7 cellular contexts compared by ENCODE assay signal in the genomic region with DNA sequence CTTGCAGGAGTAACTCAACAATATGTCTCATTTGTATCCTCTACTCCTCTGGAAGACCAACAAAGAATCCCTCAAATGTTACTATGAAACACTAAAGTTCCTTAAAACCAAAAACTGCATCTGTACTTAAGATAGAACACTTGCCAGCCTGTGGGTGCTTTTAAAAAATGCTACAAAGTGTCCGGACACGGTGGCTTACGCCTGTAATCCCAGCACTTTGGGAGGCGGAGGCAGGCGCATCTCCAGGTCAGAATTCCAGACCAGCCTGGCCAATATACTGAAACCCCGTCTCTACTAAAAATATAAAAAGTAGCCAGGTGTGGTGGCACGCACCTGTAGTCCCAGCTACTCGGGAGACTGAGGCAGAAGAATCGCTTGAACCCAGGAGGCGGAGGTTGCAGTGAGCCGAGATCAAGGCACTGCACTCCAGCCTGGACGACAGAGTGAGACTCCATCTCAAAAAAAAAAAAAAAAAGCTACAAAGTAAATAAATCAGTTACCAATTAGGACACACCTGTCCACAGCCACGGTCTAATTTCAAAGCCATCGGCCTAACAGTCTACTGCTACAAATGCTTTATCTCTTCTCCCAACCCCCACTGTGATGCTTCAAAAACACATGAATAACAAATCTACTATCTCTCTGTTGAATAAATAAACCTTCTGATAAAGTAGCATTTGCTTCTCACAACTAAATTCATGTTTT. TPM values are rescaled to one million over a fixed set of nuclear protein-coding genes. Genes with fewer than 3 reads are reported as not detected.
DNase-seq lines count a peak whose midpoint lies in the region; ATAC-seq, FAIRE-seq and TF ChIP-seq lines count a peak whose summit lies in the region.
"Not testable (repeated sequence)": the region's sequence is repeated elsewhere in the genome, so short reads cannot be mapped to it uniquely, and the experiment has no call there.

No MANE protein-coding gene starts in this region.

- dilution Hi-C loops in endothelial cell of umbilical vein (cut with MboI; ENCODE audit: extremely low pct_ligation_motif_present, low sequenced_read_pairs), result not testable (repeated sequence)

- H3K9ac ChIP-seq in endothelial cell of umbilical vein (replicated peaks; ENCODE audit: extremely low read depth, insufficient read depth, low read length), result not testable (repeated sequence)

- POLR2A ChIA-PET in endothelial cell of umbilical vein (lab: Charles Lee), result interaction anchor here (0.6 kb wide), 1 partner anchor 94 kb away, joined by 4 read pairs; no protein-coding TSS in a partner anchor

- peaks cover 13% of the 10 kb centered on the region for H4K20me1 ChIP-seq in endothelial cell of umbilical vein (replicated peaks; ENCODE audit: control insufficient read depth, extremely low read depth, insufficient read depth, low read length)

- not testable (repeated sequence) for DNase-seq in GM12864 (ENCODE audit: low read depth); RWPE2 (ENCODE audit: low spot score); activated naive CD4-positive, alpha-beta T cell treated with anti-CD3 and anti-CD28 coated beads, Interleukin-2, amount 50 U/mL, for 72 hours (ENCODE audit: low spot score in 2 of 2); endothelial cell of umbilical vein (ENCODE audit: low read depth, low spot score); lower lobe of right lung; psoas muscle
- DNase-seq in NCI-H146 (lab: John Stamatoyannopoulos, UW), result peak; percentile 88

- BruUV-seq in endothelial cell of umbilical vein (replicated peaks; lab: Mats Ljungman, UMichigan), result not testable (repeated sequence)

- peak overlapping the region; percentile 99 for H3K4me2 ChIP-seq in endothelial cell of umbilical vein (ENCODE audit: insufficient read depth, low read length)

- not testable (repeated sequence) for TF ChIP-seq POLR2A in endothelial cell of umbilical vein (IDR thresholded peaks at IDR 0.05; ENCODE audit: low read depth, low read length)

- not testable (repeated sequence) for ATAC-seq in RWPE2 (ENCODE audit: low read depth); activated naive CD4-positive, alpha-beta T cell treated with anti-CD3 and anti-CD28 coated beads, Interleukin-2, amount 50 U/mL, for 72 hours; lower lobe of right lung; psoas muscle

- intact Hi-C loops in endothelial cell of umbilical vein (cut with micrococcal nuclease); lower lobe of right lung (cut with DNase I); psoas muscle (cut with DNase I): not testable (repeated sequence)

- not testable (repeated sequence) for H3K9me1 ChIP-seq in endothelial cell of umbilical vein (replicated peaks; ENCODE audit: control insufficient read depth, extremely low read depth, insufficient read depth, low read length)

- CTCF ChIA-PET in endothelial cell of umbilical vein (lab: Charles Lee), result not testable (repeated sequence)

- H3K27me3 ChIP-seq in RWPE2 (ENCODE audit: insufficient read depth, poor library complexity, severe bottlenecking); endothelial cell of umbilical vein (ENCODE audit: control insufficient read depth in 2 of 2, insufficient read depth in 2 of 2, low read length in 2 of 2); lower lobe of right lung (ENCODE audit: low read depth); psoas muscle (ENCODE audit: insufficient read depth in 3 of 3, low read length in 2 of 3): not testable (repeated sequence)

- H3K27ac ChIP-seq in RWPE2 (ENCODE audit: poor library complexity, severe bottlenecking); endothelial cell of umbilical vein (ENCODE audit: insufficient read depth, low read depth, low read length); lower lobe of right lung: not testable (repeated sequence)
- H3K27ac ChIP-seq in psoas muscle, result peak overlapping the region; percentile 4

- H3K4me1 ChIP-seq in RWPE2 (ENCODE audit: insufficient read depth, poor library complexity, severe bottlenecking), result not testable (repeated sequence)
- H3K4me1 ChIP-seq in endothelial cell of umbilical vein (ENCODE audit: control insufficient read depth, extremely low read depth, insufficient read depth, low read length), result peaks cover 11% of the 10 kb centered on the region
- H3K4me1 ChIP-seq in lower lobe of right lung, result peaks cover 42% of the 10 kb centered on the region
- H3K4me1 ChIP-seq in psoas muscle, result peaks cover 45% of the 10 kb centered on the region

- peak overlapping the region; percentile 36 to 51 for H3K27ac Mint-ChIP-seq in activated naive CD4-positive, alpha-beta T cell treated with anti-CD3 and anti-CD28 coated beads, Interleukin-2, amount 50 U/mL, for 72 hours

- TF ChIP-seq CTCF in GM12864 (IDR thresholded peaks at IDR 0.05; ENCODE audit: low read depth, low read length, missing control alignments); RWPE2 (IDR thresholded peaks at IDR 0.05; ENCODE audit: poor library complexity, severe bottlenecking); endothelial cell of umbilical vein (IDR thresholded peaks at IDR 0.05; ENCODE audit: extremely low read depth in 1 of 2, insufficient read depth in 1 of 2, low read depth in 1 of 2, low read length in 2 of 2); lower lobe of right lung (IDR thresholded peaks at IDR 0.05); psoas muscle (IDR thresholded peaks at IDR 0.05): not testable (repeated sequence)

- 51 to 63% (median 51%) methylated on average over 14 of the region's 14 CpGs for WGBS in psoas muscle, 3 donors

- H3K9me3 ChIP-seq in RWPE2 (ENCODE audit: severe bottlenecking); endothelial cell of umbilical vein (replicated peaks; ENCODE audit: control insufficient read depth, insufficient read depth, low read length); lower lobe of right lung; psoas muscle: not testable (repeated sequence)

- H3K36me3 ChIP-seq in RWPE2 (ENCODE audit: low read depth), result peaks cover 47% of the 10 kb centered on the region
- not testable (repeated sequence) for H3K36me3 ChIP-seq in endothelial cell of umbilical vein (ENCODE audit: control insufficient read depth in 2 of 2, extremely low read depth in 1 of 2, insufficient read depth in 2 of 2, low read length in 2 of 2)
- H3K36me3 ChIP-seq in lower lobe of right lung, result peaks cover 22% of the 10 kb centered on the region
- peaks cover 0 to 19% of the 10 kb centered on the region in 2 donors for H3K36me3 ChIP-seq in psoas muscle (ENCODE audit: insufficient read depth in 1 of 2, low read depth in 1 of 2)

- H3K9me3 Mint-ChIP-seq in activated naive CD4-positive, alpha-beta T cell treated with anti-CD3 and anti-CD28 coated beads, Interleukin-2, amount 50 U/mL, for 72 hours, result not testable (repeated sequence)

- peak; percentile 53 for FAIRE-seq in endothelial cell of umbilical vein (lab: Jason Lieb, UNC)

- peaks cover 80% of the 10 kb centered on the region for H3K79me2 ChIP-seq in endothelial cell of umbilical vein (ENCODE audit: control insufficient read depth, insufficient read depth, low read length)

- not testable (repeated sequence) for H2AFZ ChIP-seq in endothelial cell of umbilical vein (ENCODE audit: low read depth, low read length)

- peaks cover 20 to 39% of the 10 kb centered on the region in 2 donors for H3K36me3 Mint-ChIP-seq in activated naive CD4-positive, alpha-beta T cell treated with anti-CD3 and anti-CD28 coated beads, Interleukin-2, amount 50 U/mL, for 72 hours

- peak overlapping the region; percentile 85; the same call in 1 of the 2 replicates for H3K4me3 ChIP-seq in GM12864 (ENCODE audit: low read depth, low read length)
- peak overlapping the region; percentile 67 for H3K4me3 ChIP-seq in RWPE2 (ENCODE audit: severe bottlenecking)
- peak overlapping the region in 1 of 3 experiments; percentile 99 for H3K4me3 ChIP-seq in endothelial cell of umbilical vein (replicated peaks in 1 of 3; ENCODE audit: insufficient read depth in 1 of 3, low read depth in 1 of 3, low read length in 3 of 3)
- peak overlapping the region; percentile 88 for H3K4me3 ChIP-seq in lower lobe of right lung
- peak overlapping the region; percentile 96 for H3K4me3 ChIP-seq in psoas muscle

RNA-seq across cellular contexts. Expression of a gene that starts 3.2 kb away (rescaled TPM):
- 100 to 1,000 TPM; 107 to 118 TPM for total RNA-seq in activated naive CD4-positive, alpha-beta T cell treated with anti-CD3 and anti-CD28 coated beads, Interleukin-2, amount 50 U/mL, for 72 hours
- total RNA-seq in endothelial cell of umbilical vein, result 124 and 131 TPM in 2 replicates
- 91.6 and 94.7 TPM in 2 replicates for polyA plus RNA-seq in endothelial cell of umbilical vein
- polyA plus RNA-seq in endothelial cell of umbilical vein (2011; cell fraction: cytosol; rRNA removed), result 71.1 and 84.8 TPM in 2 replicates
- polyA plus RNA-seq in endothelial cell of umbilical vein (2011; cell fraction: nucleus; rRNA removed), result 148 and 153 TPM in 2 replicates
- 69.0 and 77.8 TPM in 2 replicates for polyA plus RNA-seq in endothelial cell of umbilical vein (2012)
- 522 and 589 TPM in 2 replicates for polyA minus RNA-seq in endothelial cell of umbilical vein
- polyA minus RNA-seq in endothelial cell of umbilical vein (2011; cell fraction: cytosol; rRNA and poly(A)+ RNA removed), result 82.3 TPM
- polyA minus RNA-seq in endothelial cell of umbilical vein (2011; cell fraction: nucleus; rRNA and poly(A)+ RNA removed), result 229 and 235 TPM in 2 replicates
- 121 TPM for total RNA-seq in lower lobe of right lung
- 10 to 100 TPM; 80.0 to 93.4 (median 81.7) TPM for total RNA-seq in psoas muscle
- polyA plus RNA-seq in psoas muscle, result 10 to 100 TPM; 16.8 to 38.8 (median 21.2) TPM
